ENCODE assay signal across 18 cellular contexts in genomic region chrX:13380230-13380629, GRCh38.
DNase-seq lines count a peak whose midpoint lies in the region; ATAC-seq and TF ChIP-seq lines count a peak whose summit lies in the region.
"Had no signal": no experiment of that assay in that cellular context is flagged by ENCODE, and none has a peak within 500 bp of the region (broad histone marks: within the 10 kb centered on the region; RNA-seq: fewer than 3 reads in every experiment).

No MANE protein-coding gene starts in this region.

- H4K20me1 ChIP-seq in GM23248 (ENCODE audit: insufficient read depth): no peaks in the 10 kb centered on the region
- H4K20me1 ChIP-seq: BLaER1 had no signal

- H3F3A ChIP-seq in GM23248 (ENCODE audit: insufficient read depth): peaks cover 35% of the 10 kb centered on the region

- in situ Hi-C loops in GM23248 (cut with MboI): no loop called here

- no peaks in the 10 kb centered on the region for H3K9me2 ChIP-seq in GM23248 (ENCODE audit: insufficient read depth)

- WGBS in GM23248 (ENCODE audit: low coverage in 1 of 2, low lambda C conversion rate in 2 of 2, missing lambda C conversion rate in 2 of 2), 2 experiments: 4 to 11% methylated on average over 2 of the region's 2 CpGs

- peak; percentile 52 for DNase-seq in AG08395 (ENCODE audit: low spot score)
- DNase-seq in GM23248: peak; percentile 79
- DNase-seq in amniotic epithelial cell (ENCODE audit: low read depth): peak; percentile 48
- no peak for DNase-seq in glutamatergic neuron
- no peak for DNase-seq in effector memory CD8-positive, alpha-beta T cell
- DNase-seq in NCI-H510A (lab: John Stamatoyannopoulos, UW): no peak
- no peak for DNase-seq in amniotic stem cell (lab: John Stamatoyannopoulos, UW)
- no peak for DNase-seq in HEK293T (ENCODE audit: extremely low spot score)
- DNase-seq: activated CD4-positive, alpha-beta T cell treated with anti-CD3 and anti-CD28 coated beads, Interleukin-2, amount 10 ng/mL, durations not matched to agents 7 days and 5 days; activated naive CD4-positive, alpha-beta T cell treated with anti-CD3 and anti-CD28 coated beads, Interleukin-2, amount 50 U/mL, for 16 hours; colonic mucosa; DND-41; foreskin melanocyte; NCI-H2081; NK-92 treated with Interleukin-12 subunit alpha and Interleukin-12 subunit beta, amount 100 ng/mL, for 24 hours; stimulated activated CD4-positive, alpha-beta T cell treated with anti-CD3 and anti-CD28 coated beads, Interleukin-4, amount 100 ng/mL, for 4 hours had no signal

- peak overlapping the region; percentile 79 for H3K27ac ChIP-seq in GM23248
- H3K27ac ChIP-seq: BLaER1, colonic mucosa had no signal

- H3K9ac ChIP-seq in GM23248: peak overlapping the region; percentile 40; the same call in 1 of the 2 replicates
- H3K9ac ChIP-seq: BLaER1 had no signal

- no peak overlapping the region for H3K4me3 ChIP-seq in GM23248
- H3K4me3 ChIP-seq: BLaER1, colonic mucosa had no signal

- no peak overlapping the region for H3K4me2 ChIP-seq in GM23248 (ENCODE audit: unreplicated experiment)
- H3K4me2 ChIP-seq: BLaER1 had no signal

- H3K4me3 Mint-ChIP-seq in glutamatergic neuron (ENCODE audit: unreplicated experiment): no peak overlapping the region
- no peak overlapping the region for H3K4me3 Mint-ChIP-seq in effector memory CD8-positive, alpha-beta T cell
- H3K4me3 Mint-ChIP-seq: activated CD4-positive, alpha-beta T cell treated with anti-CD3 and anti-CD28 coated beads, Interleukin-2, amount 10 ng/mL, durations not matched to agents 7 days and 5 days had no signal

- no peaks in the 10 kb centered on the region for H3K36me3 Mint-ChIP-seq in glutamatergic neuron (ENCODE audit: unreplicated experiment)
- H3K36me3 Mint-ChIP-seq in effector memory CD8-positive, alpha-beta T cell (ENCODE audit: insufficient read depth): no peaks in the 10 kb centered on the region

- POLR2A ChIA-PET in HEK293T (lab: Yijun Ruan, JAX): no interaction called here

- H3K9me3 ChIP-seq in GM23248 (ENCODE audit: low read depth): no peaks in the 10 kb centered on the region
- H3K9me3 ChIP-seq: colonic mucosa had no signal

- H3K4me1 ChIP-seq in GM23248 (ENCODE audit: insufficient read depth): peaks cover 42% of the 10 kb centered on the region
- H3K4me1 ChIP-seq: colonic mucosa had no signal

- no peaks in the 10 kb centered on the region for H3K36me3 ChIP-seq in GM23248 (ENCODE audit: low read depth)
- H3K36me3 ChIP-seq: BLaER1, colonic mucosa had no signal

- peak overlapping the region; percentile 43 for H3K27ac Mint-ChIP-seq in glutamatergic neuron (ENCODE audit: unreplicated experiment)
- H3K27ac Mint-ChIP-seq in effector memory CD8-positive, alpha-beta T cell: no peak overlapping the region
- H3K27ac Mint-ChIP-seq: activated CD4-positive, alpha-beta T cell treated with anti-CD3 and anti-CD28 coated beads, Interleukin-2, amount 10 ng/mL, durations not matched to agents 7 days and 5 days; stimulated activated naive CD8-positive, alpha-beta T cell treated with anti-CD3 and anti-CD28 coated beads, Interleukin-15, Interleukin-2, amounts not matched to agents 100 ng/mL and 50 ng/mL, for 24 hours had no signal

- H3K79me2 ChIP-seq in GM23248 (ENCODE audit: insufficient read depth): no peaks in the 10 kb centered on the region

- H3K4me1 Mint-ChIP-seq in glutamatergic neuron (ENCODE audit: low read depth, unreplicated experiment): peaks cover 26% of the 10 kb centered on the region
- no peaks in the 10 kb centered on the region for H3K4me1 Mint-ChIP-seq in effector memory CD8-positive, alpha-beta T cell (ENCODE audit: low read depth in 2 of 2)

- H3K27me3 ChIP-seq in GM23248 (replicated peaks; ENCODE audit: insufficient read depth): no peaks in the 10 kb centered on the region
- H3K27me3 ChIP-seq: colonic mucosa had no signal

- ATAC-seq in effector memory CD8-positive, alpha-beta T cell (replicated peaks): no peak

- CTCF ChIA-PET in HEK293T (lab: Yijun Ruan, JAX): no interaction called here

- H3K27me3 Mint-ChIP-seq in glutamatergic neuron (ENCODE audit: unreplicated experiment): peaks cover 9% of the 10 kb centered on the region
- H3K27me3 Mint-ChIP-seq in effector memory CD8-positive, alpha-beta T cell: no peaks in the 10 kb centered on the region
- H3K27me3 Mint-ChIP-seq: activated CD4-positive, alpha-beta T cell treated with anti-CD3 and anti-CD28 coated beads, Interleukin-2, amount 10 ng/mL, durations not matched to agents 7 days and 5 days; stimulated activated naive CD8-positive, alpha-beta T cell treated with anti-CD3 and anti-CD28 coated beads, Interleukin-15, Interleukin-2, amounts not matched to agents 100 ng/mL and 50 ng/mL, for 24 hours had no signal

- H2AFZ ChIP-seq in GM23248: no peak overlapping the region

- peaks cover 13% of the 10 kb centered on the region for H3K9me3 Mint-ChIP-seq in glutamatergic neuron (ENCODE audit: unreplicated experiment)
- no peaks in the 10 kb centered on the region for H3K9me3 Mint-ChIP-seq in effector memory CD8-positive, alpha-beta T cell
- H3K9me3 Mint-ChIP-seq: activated CD4-positive, alpha-beta T cell treated with anti-CD3 and anti-CD28 coated beads, Interleukin-2, amount 10 ng/mL, durations not matched to agents 7 days and 5 days; stimulated activated naive CD8-positive, alpha-beta T cell treated with anti-CD3 and anti-CD28 coated beads, Interleukin-15, Interleukin-2, amounts not matched to agents 100 ng/mL and 50 ng/mL, for 24 hours had no signal

- TF ChIP-seq CTCF in glutamatergic neuron (IDR thresholded peaks at IDR 0.05; ENCODE audit: partially characterized antibody, unreplicated experiment): no peak

TF ChIP-seq in HEK293T, 16 proteins besides CTCF, POLR2A, EP300 and RAD21:
- no peak for TF ChIP-seq SUZ12 (IDR thresholded peaks at IDR 0.05)
- no peak for TF ChIP-seq HDGF (IDR thresholded peaks at IDR 0.05; ENCODE audit: borderline replicate concordance)
- TF ChIP-seq FOXK2 (IDR thresholded peaks at IDR 0.05): no peak
- TF ChIP-seq, protein P1, sequence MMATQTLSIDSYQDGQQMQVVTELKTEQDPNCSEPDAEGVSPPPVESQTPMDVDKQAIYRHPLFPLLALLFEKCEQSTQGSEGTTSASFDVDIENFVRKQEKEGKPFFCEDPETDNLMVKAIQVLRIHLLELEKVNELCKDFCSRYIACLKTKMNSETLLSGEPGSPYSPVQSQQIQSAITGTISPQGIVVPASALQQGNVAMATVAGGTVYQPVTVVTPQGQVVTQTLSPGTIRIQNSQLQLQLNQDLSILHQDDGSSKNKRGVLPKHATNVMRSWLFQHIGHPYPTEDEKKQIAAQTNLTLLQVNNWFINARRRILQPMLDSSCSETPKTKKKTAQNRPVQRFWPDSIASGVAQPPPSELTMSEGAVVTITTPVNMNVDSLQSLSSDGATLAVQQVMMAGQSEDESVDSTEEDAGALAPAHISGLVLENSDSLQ (IDR thresholded peaks at IDR 0.05): no peak
- TF ChIP-seq ARNT (IDR thresholded peaks at IDR 0.05): no peak
- TF ChIP-seq BHLHE40 (IDR thresholded peaks at IDR 0.05; ENCODE audit: borderline replicate concordance): no peak
- no peak for TF ChIP-seq FOXM1 (IDR thresholded peaks at IDR 0.05; ENCODE audit: borderline replicate concordance)
- TF ChIP-seq CTBP1 (IDR thresholded peaks at IDR 0.05; ENCODE audit: borderline replicate concordance): no peak
- no peak for TF ChIP-seq SP1 (IDR thresholded peaks at IDR 0.05)
- no peak for TF ChIP-seq NFRKB (IDR thresholded peaks at IDR 0.05)
- TF ChIP-seq LEF1 (IDR thresholded peaks at IDR 0.05; ENCODE audit: borderline replicate concordance): no peak
- TF ChIP-seq ELF4 (IDR thresholded peaks at IDR 0.05): no peak
- no peak for TF ChIP-seq L3MBTL2 (conservative IDR thresholded peaks at IDR 0.05)
- TF ChIP-seq FOXA1 (IDR thresholded peaks at IDR 0.05): no peak
- no peak for TF ChIP-seq ZNF384 (IDR thresholded peaks at IDR 0.05)

Comparison
In these comparisons a context has a peak if more than half of its experiments do, and no peak if none do; other contexts are left out.
1. DNase-seq: peak in AG08395 (single experiment), GM23248 (single experiment) and amniotic epithelial cell (single experiment); none in glutamatergic neuron (single experiment), effector memory CD8-positive, alpha-beta T cell (0 of 3), NCI-H510A (single experiment), amniotic stem cell (single experiment) and HEK293T (single experiment).